In genomic region chr22:38861170-38861874, GRCh38 we compare ENCODE assay signal across 16 cellular contexts. TPM values are rescaled to one million over a fixed set of nuclear protein-coding genes. Genes with fewer than 3 reads are reported as not detected.
DNase-seq lines count a peak whose midpoint lies in the region; ATAC-seq, FAIRE-seq and TF ChIP-seq lines count a peak whose summit lies in the region.
"Had no signal": no experiment of that assay in that cellular context is flagged by ENCODE, and none has a peak within 500 bp of the region (broad histone marks: within the 10 kb centered on the region; RNA-seq: fewer than 3 reads in every experiment).

No MANE protein-coding gene starts in this region.

- no peak for TF ChIP-seq EP300 in HepG2 (IDR thresholded peaks at IDR 0.05; ENCODE audit: low read depth in 2 of 2, low read length in 2 of 2)
- TF ChIP-seq EP300 in HepG2 (CRISPR knock-in tag; IDR thresholded peaks at IDR 0.05; ENCODE audit: borderline replicate concordance) = no peak

- no peak for TF ChIP-seq RAD21 in HepG2 (CRISPR knock-in tag; IDR thresholded peaks at IDR 0.05)

- 45% methylated on average over 13 of the region's 13 CpGs for WGBS in HepG2 (ENCODE audit: low lambda C conversion rate)
- WGBS in mesenchymal stem cell = 60% methylated on average over 11 of the region's 13 CpGs

- ATAC-seq in GM18505 (IDR thresholded peaks at IDR 0.05; ENCODE audit: unreplicated experiment) (no peak), WTC11 (no peak), HepG2 (no peak)

- peaks cover 37% of the 10 kb centered on the region for H3K79me1 ChIP-seq in mesenchymal stem cell (replicated peaks; ENCODE audit: low read length, poor library complexity, severe bottlenecking)

- H3K9me3 ChIP-seq in BE2C (no peaks in the 10 kb centered on the region), HepG2 (ENCODE audit: low read length) (no peaks in the 10 kb centered on the region), mesenchymal stem cell (ENCODE audit: control insufficient read depth, low read length) (no peaks in the 10 kb centered on the region)
- H3K9me3 ChIP-seq: spleen, tibial nerve had no signal

- intact Hi-C loops in HepG2 (cut with micrococcal nuclease; ENCODE audit: unreplicated experiment) = no loop called here

- no peak overlapping the region for H3K18ac ChIP-seq in mesenchymal stem cell (ENCODE audit: low read depth in 1 of 2, low read length in 2 of 2)

- H3K4me2 ChIP-seq in HepG2 (ENCODE audit: low read depth, low read length) (no peak overlapping the region), mesenchymal stem cell (ENCODE audit: low read length, poor library complexity, severe bottlenecking) (no peak overlapping the region)

- DNase-seq in BE2C (no peak), WTC11 (ENCODE audit: low spot score) (no peak), HepG2 (ENCODE audit: low spot score) (no peak), mesenchymal stem cell (no peak), coronary artery (ENCODE audit: low spot score) (no peak), NCI-H1930 (lab: John Stamatoyannopoulos, UW) (no peak)
- DNase-seq in T-helper 2 cell treated with Interferon-gamma antibody and Interleukin-4, amounts not matched to agents 5 μg/mL and 100 μg/mL, for 36 hours (ENCODE audit: low spot score) = no peak
- DNase-seq: activated CD4-positive, alpha-beta T cell treated with anti-CD3 and anti-CD28 coated beads for 36 hours; activated T-cell treated with anti-CD3 and anti-CD28 coated beads, Interleukin-2, amount 50 U/mL, for 72 hours; DMS79 treated with DMSO at 0.1 percent for 48 hours; NCI-H1105; nephron progenitor cell; spleen had no signal

- TF ChIP-seq CTCF in BE2C (IDR thresholded peaks at IDR 0.05; ENCODE audit: low read depth, low read length) (peak; percentile 24; the same call in 1 of the 2 replicates), WTC11 (IDR thresholded peaks at IDR 0.05) (no peak), HepG2 (CRISPR knock-in tag; IDR thresholded peaks at IDR 0.05) (no peak), coronary artery (IDR thresholded peaks at IDR 0.05) (no peak)

- H3K27me3 Mint-ChIP-seq in WTC11 (ENCODE audit: low read depth) = no peaks in the 10 kb centered on the region; the same call in 1 of the 2 replicates
- peaks cover 4% of the 10 kb centered on the region for H3K27me3 Mint-ChIP-seq in T-helper 2 cell treated with Interferon-gamma antibody and Interleukin-4, amounts not matched to agents 5 μg/mL and 100 μg/mL, for 36 hours (ENCODE audit: low read depth)
- H3K27me3 Mint-ChIP-seq: activated CD4-positive, alpha-beta T cell treated with anti-CD3 and anti-CD28 coated beads for 36 hours had no signal

- H2BK120ac ChIP-seq in mesenchymal stem cell (ENCODE audit: low read depth, low read length) = no peak overlapping the region

- no peak overlapping the region for H4K8ac ChIP-seq in mesenchymal stem cell (ENCODE audit: low read length)

- H3K23ac ChIP-seq in mesenchymal stem cell (ENCODE audit: low read length in 2 of 2) = no peak overlapping the region

- no peaks in the 10 kb centered on the region for H3K27me3 ChIP-seq in BE2C
- no peaks in the 10 kb centered on the region for H3K27me3 ChIP-seq in HepG2 (ENCODE audit: control insufficient read depth in 1 of 2, insufficient read depth in 2 of 2, low read length in 2 of 2)
- H3K27me3 ChIP-seq in mesenchymal stem cell (ENCODE audit: control insufficient read depth in 1 of 2, insufficient read depth in 1 of 2, low read length in 2 of 2) = peaks cover 7 to 24% of the 10 kb centered on the region in 2 experiments
- H3K27me3 ChIP-seq: spleen, tibial nerve had no signal

- in situ Hi-C loops in HepG2 (cut with HindIII; ENCODE audit: extremely low pct_ligation_motif_present, low pct_unique_long_range_greater_than_20kb) = no loop called here

- no peaks in the 10 kb centered on the region for H3K9me3 Mint-ChIP-seq in WTC11
- no peaks in the 10 kb centered on the region for H3K9me3 Mint-ChIP-seq in T-helper 2 cell treated with Interferon-gamma antibody and Interleukin-4, amounts not matched to agents 5 μg/mL and 100 μg/mL, for 36 hours
- H3K9me3 Mint-ChIP-seq: activated T-cell treated with anti-CD3 and anti-CD28 coated beads, Interleukin-2, amount 50 U/mL, for 72 hours; nephron progenitor cell had no signal

- H3K79me2 ChIP-seq in HepG2 (ENCODE audit: insufficient read depth, low read length) = no peaks in the 10 kb centered on the region

- POLR2A ChIA-PET in WTC11 (lab: Charles Lee) = interaction anchor here (1.2 to 1.7 kb wide), 2 partner anchors 18 to 92 kb away, joined by 3 to 4 read pairs; partner anchors contain the start of gene NPTXR
- POLR2A ChIA-PET in HepG2 (lab: Yijun Ruan, JAX) = interaction anchor here (2.1 kb wide), 1 partner anchor 17 kb away, joined by 5 read pairs; no protein-coding TSS in a partner anchor

- no peak overlapping the region for H3K14ac ChIP-seq in mesenchymal stem cell (ENCODE audit: low read length in 2 of 2)

- no TSS peak for BruUV-seq in HepG2 (replicated peaks; lab: Mats Ljungman, UMichigan)

- H4K20me1 ChIP-seq in HepG2 (ENCODE audit: insufficient read depth, low read length) = no peaks in the 10 kb centered on the region

- FAIRE-seq in HepG2 (lab: Jason Lieb, UNC) = no peak
- FAIRE-seq: endometrium had no signal

- no peak overlapping the region for H2BK5ac ChIP-seq in mesenchymal stem cell (ENCODE audit: low read depth, low read length, poor library complexity, severe bottlenecking)

- TF ChIP-seq POLR2A in GM18505 (IDR thresholded peaks at IDR 0.05; ENCODE audit: borderline replicate concordance, extremely low read depth, insufficient read depth, insufficient read length) = peak; percentile 25
- TF ChIP-seq POLR2A in HepG2 (IDR thresholded peaks at IDR 0.05; ENCODE audit: insufficient read depth in 1 of 2, low read depth in 2 of 2, low read length in 2 of 2) = no peak

- no peak overlapping the region for H3K27ac Mint-ChIP-seq in WTC11
- H3K27ac Mint-ChIP-seq in T-helper 2 cell treated with Interferon-gamma antibody and Interleukin-4, amounts not matched to agents 5 μg/mL and 100 μg/mL, for 36 hours = no peak overlapping the region
- H3K27ac Mint-ChIP-seq: activated CD4-positive, alpha-beta T cell treated with anti-CD3 and anti-CD28 coated beads for 36 hours; activated T-cell treated with anti-CD3 and anti-CD28 coated beads, Interleukin-2, amount 50 U/mL, for 72 hours had no signal

- no peaks in the 10 kb centered on the region for H3K36me3 Mint-ChIP-seq in WTC11
- H3K36me3 Mint-ChIP-seq in T-helper 2 cell treated with Interferon-gamma antibody and Interleukin-4, amounts not matched to agents 5 μg/mL and 100 μg/mL, for 36 hours (ENCODE audit: low read depth) = peaks cover 2% of the 10 kb centered on the region

- peaks cover 30% of the 10 kb centered on the region for H3K4me1 ChIP-seq in BE2C
- peaks cover 58% of the 10 kb centered on the region for H3K4me1 ChIP-seq in HepG2 (ENCODE audit: insufficient read depth, low read length)
- peaks cover 17% of the 10 kb centered on the region for H3K4me1 ChIP-seq in mesenchymal stem cell (ENCODE audit: control insufficient read depth, insufficient read depth, low read depth, low read length)

- no peak overlapping the region for H4K91ac ChIP-seq in mesenchymal stem cell (ENCODE audit: low read length)

- CTCF ChIA-PET in WTC11 (lab: Charles Lee) (interaction anchor here (0.6 to 7.5 kb wide), 6 partner anchors 8 to 1071 kb away, joined by 3 to 83 read pairs (median 6); partner anchors contain the start of gene NPTXR), HepG2 (lab: Yijun Ruan, JAX; ENCODE audit: low intra/inter-chr PET ratio, low total read pairs) (interaction anchor here (1.1 kb wide), 1 partner anchor 93 kb away, joined by 3 read pairs; no protein-coding TSS in a partner anchor)

- no peak overlapping the region for H3K4ac ChIP-seq in mesenchymal stem cell (ENCODE audit: low read depth in 1 of 2, low read length in 2 of 2)

- H2BK12ac ChIP-seq in mesenchymal stem cell (ENCODE audit: low read length in 2 of 2) = no peak overlapping the region

- H3K27ac ChIP-seq in HepG2 (ENCODE audit: extremely low read length, insufficient read depth, low read length) (no peak overlapping the region), mesenchymal stem cell (ENCODE audit: low read length, poor library complexity, severe bottlenecking) (no peak overlapping the region), coronary artery (no peak overlapping the region)
- H3K27ac ChIP-seq: spleen had no signal

- H3K4me3 ChIP-seq in BE2C (ENCODE audit: low read depth, low read length) (no peak overlapping the region), HepG2 (replicated peaks in 1 of 3; ENCODE audit: insufficient read depth in 1 of 3, low read depth in 2 of 3, low read length in 3 of 3) (no peak overlapping the region), mesenchymal stem cell (ENCODE audit: insufficient read depth in 1 of 2, low read depth in 1 of 2, low read length in 2 of 2) (no peak overlapping the region), coronary artery (no peak overlapping the region)
- H3K4me3 ChIP-seq: spleen, tibial nerve had no signal

- no peak overlapping the region for H2BK15ac ChIP-seq in mesenchymal stem cell (ENCODE audit: low read depth, poor library complexity, severe bottlenecking)

- H3K9ac ChIP-seq in HepG2 (ENCODE audit: insufficient read depth, low read depth, low read length) = no peak overlapping the region
- H3K9ac ChIP-seq in mesenchymal stem cell (ENCODE audit: low read length) = no peak overlapping the region

- no peak overlapping the region for H2AK5ac ChIP-seq in mesenchymal stem cell (ENCODE audit: low read length, severe bottlenecking)

- H3K4me1 Mint-ChIP-seq in WTC11 = peaks cover 36% of the 10 kb centered on the region
- H3K4me1 Mint-ChIP-seq in T-helper 2 cell treated with Interferon-gamma antibody and Interleukin-4, amounts not matched to agents 5 μg/mL and 100 μg/mL, for 36 hours (ENCODE audit: low read depth) = no peaks in the 10 kb centered on the region
- H3K4me1 Mint-ChIP-seq: activated CD4-positive, alpha-beta T cell treated with anti-CD3 and anti-CD28 coated beads for 36 hours had no signal

- no peak overlapping the region for H2AFZ ChIP-seq in HepG2 (ENCODE audit: low read length)
- no peak overlapping the region for H2AFZ ChIP-seq in mesenchymal stem cell (ENCODE audit: low read depth, low read length)

- peak overlapping the region; percentile 44; the same call in 1 of the 2 replicates for H3K4me3 Mint-ChIP-seq in WTC11
- H3K4me3 Mint-ChIP-seq in T-helper 2 cell treated with Interferon-gamma antibody and Interleukin-4, amounts not matched to agents 5 μg/mL and 100 μg/mL, for 36 hours = no peak overlapping the region
- H3K4me3 Mint-ChIP-seq: activated CD4-positive, alpha-beta T cell treated with anti-CD3 and anti-CD28 coated beads for 36 hours; activated T-cell treated with anti-CD3 and anti-CD28 coated beads, Interleukin-2, amount 50 U/mL, for 72 hours; nephron progenitor cell had no signal

- H3K36me3 ChIP-seq in BE2C = peaks cover 23% of the 10 kb centered on the region
- H3K36me3 ChIP-seq in HepG2 (replicated peaks in 1 of 2; ENCODE audit: control insufficient read depth in 1 of 2, insufficient read depth in 2 of 2, low read length in 2 of 2) = no peaks in the 10 kb centered on the region
- H3K36me3 ChIP-seq in mesenchymal stem cell (ENCODE audit: control insufficient read depth in 1 of 2, insufficient read depth in 2 of 2, low read depth in 1 of 2, low read length in 2 of 2) = peaks cover 14 to 32% of the 10 kb centered on the region in 2 experiments

RNA-seq across cellular contexts. Expression of gene CBX6, which starts 10.7 kb away (rescaled TPM):
- 69.0 TPM for polyA plus RNA-seq in BE2C (2012; ENCODE audit: insufficient read depth, insufficient read length, low read depth)
- 21.5 to 27.0 TPM (median 23.8 TPM) in 3 replicates for total RNA-seq in WTC11 (2021)
- 4.7 and 6.5 TPM in 2 replicates for total RNA-seq in HepG2 (2016; rRNA removed; fragmentation: Illumina TruSeq; extraction: Trizol)
- total RNA-seq in HepG2 (2016; cell fraction: cytosol; rRNA removed; fragmentation: Illumina TruSeq; extraction: Trizol; ENCODE audit: low read depth) = 0.51 and 0.79 TPM in 2 replicates
- total RNA-seq in HepG2 (2016; cell fraction: insoluble cytoplasmic fraction; rRNA removed; fragmentation: Illumina TruSeq; extraction: Trizol) = 4.0 and 6.6 TPM in 2 replicates
- total RNA-seq in HepG2 (2016; cell fraction: membrane; rRNA removed; fragmentation: Illumina TruSeq; extraction: Trizol) = 2.0 TPM in 2 replicates
- total RNA-seq in HepG2 (2016; cell fraction: nucleus; rRNA removed; fragmentation: Illumina TruSeq; extraction: Trizol) = 7.6 and 8.9 TPM in 2 replicates
- polyA plus RNA-seq in HepG2 (2011; rRNA removed) = 1.7 and 2.6 TPM in 2 replicates
- polyA plus RNA-seq in HepG2 (2011; cell fraction: cytosol; rRNA removed) = 1.2 and 1.3 TPM in 2 replicates
- 13.0 and 15.1 TPM in 2 replicates for polyA plus RNA-seq in HepG2 (2011; cell fraction: nucleus; rRNA removed)
- 4.0 and 5.0 TPM in 2 replicates for polyA plus RNA-seq in HepG2 (2012)
- polyA plus RNA-seq in HepG2 (2016; cell fraction: cytosol; fragmentation: Illumina TruSeq; extraction: Trizol; ENCODE audit: low read depth) = 0.35 and 0.47 TPM in 2 replicates
- polyA plus RNA-seq in HepG2 (2016; cell fraction: insoluble cytoplasmic fraction; fragmentation: Illumina TruSeq; extraction: Trizol; ENCODE audit: low read depth) = 3.9 and 4.7 TPM in 2 replicates
- polyA plus RNA-seq in HepG2 (2016; cell fraction: membrane; fragmentation: Illumina TruSeq; extraction: Trizol; ENCODE audit: low read depth) = 0.98 and 1.0 TPM in 2 replicates
- polyA plus RNA-seq in HepG2 (2016; cell fraction: nucleus; fragmentation: Illumina TruSeq; extraction: Trizol; ENCODE audit: insufficient read depth, low read depth) = 13.0 and 13.1 TPM in 2 replicates
- 8.8 and 30.1 TPM in 2 replicates for polyA minus RNA-seq in HepG2 (2011; rRNA and poly(A)+ RNA removed; ENCODE audit: low replicate concordance)
- 5.5 and 5.9 TPM in 2 replicates for polyA minus RNA-seq in HepG2 (2011; cell fraction: cytosol; rRNA and poly(A)+ RNA removed)
- polyA minus RNA-seq in HepG2 (2011; cell fraction: nucleus; rRNA and poly(A)+ RNA removed) = 9.9 and 16.2 TPM in 2 replicates
- polyA plus RNA-seq in mesenchymal stem cell (2013, experiment 1 of 2) = 39.2 TPM
- 38.5 TPM for polyA plus RNA-seq in mesenchymal stem cell (2013, experiment 2 of 2)

RNA-seq across cellular contexts. Expression of gene NPTXR, which starts 17.5 kb away (rescaled TPM):
- polyA plus RNA-seq in BE2C (2012; ENCODE audit: insufficient read depth, insufficient read length, low read depth) = 3.0 TPM
- total RNA-seq in WTC11 (2021) (10.4 to 11.2 TPM (median 10.6 TPM) in 3 replicates), HepG2 (2016; rRNA removed; fragmentation: Illumina TruSeq; extraction: Trizol) (2.5 and 2.6 TPM in 2 replicates)
- 0.44 and 0.51 TPM in 2 replicates for total RNA-seq in HepG2 (2016; cell fraction: cytosol; rRNA removed; fragmentation: Illumina TruSeq; extraction: Trizol; ENCODE audit: low read depth)
- total RNA-seq in HepG2 (2016; cell fraction: insoluble cytoplasmic fraction; rRNA removed; fragmentation: Illumina TruSeq; extraction: Trizol) = 2.1 and 2.5 TPM in 2 replicates
- total RNA-seq in HepG2 (2016; cell fraction: membrane; rRNA removed; fragmentation: Illumina TruSeq; extraction: Trizol) = 2.4 TPM in 2 replicates
- 5.7 and 7.1 TPM in 2 replicates for total RNA-seq in HepG2 (2016; cell fraction: nucleus; rRNA removed; fragmentation: Illumina TruSeq; extraction: Trizol)
- polyA plus RNA-seq in HepG2 (2011; rRNA removed) = 4.8 and 6.7 TPM in 2 replicates
- polyA plus RNA-seq in HepG2 (2011; cell fraction: cytosol; rRNA removed) = 4.4 and 4.7 TPM in 2 replicates
- polyA plus RNA-seq in HepG2 (2011; cell fraction: nucleus; rRNA removed) = 7.5 and 8.6 TPM in 2 replicates
- polyA plus RNA-seq in HepG2 (2012) = 13.2 and 13.3 TPM in 2 replicates
- polyA plus RNA-seq in HepG2 (2016; cell fraction: cytosol; fragmentation: Illumina TruSeq; extraction: Trizol; ENCODE audit: low read depth) = 0.61 and 0.71 TPM in 2 replicates
- polyA plus RNA-seq in HepG2 (2016; cell fraction: insoluble cytoplasmic fraction; fragmentation: Illumina TruSeq; extraction: Trizol; ENCODE audit: low read depth) = 3.2 and 4.5 TPM in 2 replicates
- 1.6 and 1.8 TPM in 2 replicates for polyA plus RNA-seq in HepG2 (2016; cell fraction: membrane; fragmentation: Illumina TruSeq; extraction: Trizol; ENCODE audit: low read depth)
- 13.4 and 14.4 TPM in 2 replicates for polyA plus RNA-seq in HepG2 (2016; cell fraction: nucleus; fragmentation: Illumina TruSeq; extraction: Trizol; ENCODE audit: insufficient read depth, low read depth)
- polyA minus RNA-seq in HepG2 (2011; rRNA and poly(A)+ RNA removed; ENCODE audit: low replicate concordance) = 2.5 and 11.6 TPM in 2 replicates
- polyA minus RNA-seq in HepG2 (2011; cell fraction: cytosol; rRNA and poly(A)+ RNA removed) = 6.9 and 7.3 TPM in 2 replicates
- 2.4 and 3.4 TPM in 2 replicates for polyA minus RNA-seq in HepG2 (2011; cell fraction: nucleus; rRNA and poly(A)+ RNA removed)
- polyA plus RNA-seq in mesenchymal stem cell (2013, experiment 1 of 2) = 1.9 TPM
- polyA plus RNA-seq in mesenchymal stem cell (2013, experiment 2 of 2) = 1.9 TPM
